Comparison of ENCODE assay signal across 21 cellular contexts in genomic region chr5:100574716-100575115, GRCh38.
"Had no signal": no experiment of that assay in that cellular context is flagged by ENCODE, and none has a peak within 500 bp of the region (broad histone marks: within the 10 kb centered on the region; RNA-seq: fewer than 3 reads in every experiment).

No MANE protein-coding gene starts in this region.

- H3K9me3 ChIP-seq: prostate gland, sigmoid colon, thoracic aorta, tibial nerve, upper lobe of left lung had no signal

- H3K4me3 ChIP-seq: coronary artery, hepatocyte, neural progenitor cell, prostate gland, sigmoid colon, skin epidermis, spleen, thoracic aorta, tibial nerve, upper lobe of left lung had no signal

- DNase-seq: central memory CD4-positive, alpha-beta T cell; effector memory CD8-positive, alpha-beta T cell; head of caudate nucleus; kidney; mammary epithelial cell; naive thymus-derived CD4-positive, alpha-beta T cell; right cardiac atrium; sigmoid colon; spleen; stimulated activated CD4-positive, alpha-beta T cell treated with anti-CD3 and anti-CD28 coated beads, Interleukin-4, amount 100 ng/mL, for 4 hours; stimulated activated naive CD8-positive, alpha-beta T cell treated with anti-CD3 and anti-CD28 coated beads, Interleukin-15, Interleukin-2, amounts not matched to agents 100 U/mL and 50 U/mL, for 24 hours; upper lobe of left lung had no signal

- ATAC-seq: effector memory CD8-positive, alpha-beta T cell; left lobe of liver; naive thymus-derived CD4-positive, alpha-beta T cell; right cardiac atrium; stimulated activated memory B cell treated with anti-CD40 and anti-IgM and Interleukin-4, amounts not matched to agents 10 μg/mL and 1 μg/mL and 100 μg/mL, for 72 hours; stimulated activated naive CD8-positive, alpha-beta T cell treated with anti-CD3 and anti-CD28 coated beads, Interleukin-15, Interleukin-2, amounts not matched to agents 100 U/mL and 50 U/mL, for 24 hours had no signal

- H3K27me3 ChIP-seq: hepatocyte, neural progenitor cell, sigmoid colon, spleen, tibial nerve, upper lobe of left lung had no signal

- H3K27ac ChIP-seq: coronary artery, hepatocyte, neural progenitor cell, prostate gland, sigmoid colon, thoracic aorta, tibial nerve had no signal

- H3K4me1 ChIP-seq: neural progenitor cell, prostate gland had no signal

- H3K36me3 ChIP-seq: neural progenitor cell, prostate gland, sigmoid colon, thoracic aorta, tibial nerve had no signal

- H3K9ac ChIP-seq: neural progenitor cell had no signal
